Comparison of ENCODE assay signal across 9 cellular contexts in the genomic region with DNA sequence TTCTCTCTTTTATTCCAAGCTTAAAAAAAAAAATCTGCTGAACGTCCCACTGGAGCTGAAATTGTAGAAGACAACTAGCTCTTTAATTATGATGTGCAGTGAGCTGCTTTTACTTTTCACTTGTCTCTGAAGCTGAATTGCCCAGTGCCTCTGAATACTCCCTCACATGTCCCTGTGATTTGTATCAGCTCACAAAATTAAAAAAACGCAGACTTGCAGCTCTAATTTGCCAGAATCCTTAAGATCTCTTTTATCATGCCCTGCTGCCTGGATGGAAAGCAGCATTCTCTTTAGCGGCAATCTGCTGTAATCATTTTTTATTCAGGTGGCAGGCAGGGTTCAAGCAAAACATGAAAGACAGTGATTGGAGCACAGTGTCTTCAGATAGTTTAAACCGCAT.
"Had no signal": no experiment of that assay in that cellular context is flagged by ENCODE, and none has a peak within 500 bp of the region (broad histone marks: within the 10 kb centered on the region; RNA-seq: fewer than 3 reads in every experiment).

No MANE protein-coding gene starts in this region.

- H3K36me3 ChIP-seq: HAP-1 had no signal

- H3K27ac ChIP-seq: GM23248 had no signal

- H3K4me2 ChIP-seq: GM23338 had no signal

- DNase-seq: GM23248, GOT3, H7, H9, HCEC 1CT, HFFc6 had no signal

- H3K4me3 ChIP-seq: GM23248, GM23338, HAP-1 had no signal

- H3K4me1 ChIP-seq: HAP-1 had no signal

- H3K9me3 ChIP-seq: HAP-1 had no signal

- H3K9ac ChIP-seq: GM23248 had no signal

- ATAC-seq: GM23338, HCT116 had no signal

- H2AFZ ChIP-seq: GM23248, GM23338 had no signal
